Comparison of ENCODE assay signal across 11 cellular contexts in the genomic region with DNA sequence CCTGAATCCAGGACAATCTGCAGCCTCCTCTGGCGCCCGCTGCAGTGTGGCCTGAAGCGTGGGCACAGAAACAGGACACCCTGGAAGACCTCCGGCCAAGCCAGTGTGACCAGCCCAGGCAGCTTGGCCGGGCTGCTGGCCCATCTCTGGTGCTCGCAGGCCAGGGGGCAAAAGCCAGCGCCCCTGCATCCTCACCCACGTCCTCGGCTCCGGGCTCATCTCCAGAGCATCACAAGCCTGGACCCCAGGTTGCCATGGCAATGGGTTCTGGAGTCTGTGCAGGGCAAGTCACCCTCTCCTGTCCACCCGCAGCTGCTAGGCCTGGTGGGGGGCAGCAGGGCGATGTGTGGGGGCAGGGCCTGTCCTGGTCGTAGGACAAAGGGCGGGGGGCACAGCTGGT. TPM values are rescaled to one million over a fixed set of nuclear protein-coding genes. Genes with fewer than 3 reads are reported as not detected.
DNase-seq lines count a peak whose midpoint lies in the region; ATAC-seq and TF ChIP-seq lines count a peak whose summit lies in the region.
"Had no signal": no experiment of that assay in that cellular context is flagged by ENCODE, and none has a peak within 500 bp of the region (broad histone marks: within the 10 kb centered on the region; RNA-seq: fewer than 3 reads in every experiment).

No MANE protein-coding gene starts in this region.

- H4K8ac ChIP-seq in mesendoderm (ENCODE audit: low read depth, low read length), result no peak overlapping the region

- H3K36me3 ChIP-seq in mesendoderm (ENCODE audit: control insufficient read depth, insufficient read depth, low read length), result no peaks in the 10 kb centered on the region
- H3K36me3 ChIP-seq in uterus, result no peaks in the 10 kb centered on the region
- H3K36me3 ChIP-seq: upper lobe of right lung had no signal

- DNase-seq in activated naive CD8-positive, alpha-beta T cell treated with anti-CD3 and anti-CD28 coated beads, Interleukin-2, amount 10 ng/mL, durations not matched to agents 7 days and 5 days, result peak; percentile 39
- no peak for DNase-seq in activated naive CD8-positive, alpha-beta T cell treated with anti-CD3 and anti-CD28 coated beads, Interleukin-2, amount 50 U/mL, for 24 hours
- DNase-seq in mesendoderm (no peak), uterus (no peak), HT-29 (ENCODE audit: low spot score) (no peak)
- DNase-seq: naive B cell, upper lobe of right lung had no signal

- H3K23ac ChIP-seq in mesendoderm (ENCODE audit: low read length), result no peak overlapping the region

- H4K5ac ChIP-seq in mesendoderm (ENCODE audit: low read length), result no peak overlapping the region

- peaks cover 16% of the 10 kb centered on the region for H3K4me1 Mint-ChIP-seq in activated naive CD8-positive, alpha-beta T cell treated with anti-CD3 and anti-CD28 coated beads, Interleukin-2, amount 10 ng/mL, durations not matched to agents 7 days and 5 days
- peaks cover 26% of the 10 kb centered on the region for H3K4me1 Mint-ChIP-seq in activated naive CD8-positive, alpha-beta T cell treated with anti-CD3 and anti-CD28 coated beads, Interleukin-2, amount 50 U/mL, for 24 hours
- peaks cover 63% of the 10 kb centered on the region for H3K4me1 Mint-ChIP-seq in dendritic cell treated with granulocyte-macrophage colony-stimulating factor and Interleukin-4, amounts not matched to agents 40 ng/mL and 50 ng/mL, for 4 days (ENCODE audit: low read depth)

- H3K4me1 ChIP-seq in mesendoderm (ENCODE audit: control insufficient read depth, low read depth, low read length) (no peaks in the 10 kb centered on the region), uterus (peaks cover 0 to 24% of the 10 kb centered on the region in 2 donors)

- H3K9me3 ChIP-seq in uterus, result no peaks in the 10 kb centered on the region
- H3K9me3 ChIP-seq: upper lobe of right lung had no signal

- no peak for ATAC-seq in activated naive CD8-positive, alpha-beta T cell treated with anti-CD3 and anti-CD28 coated beads, Interleukin-2, amount 10 ng/mL, durations not matched to agents 7 days and 5 days (ENCODE audit: low read depth)
- ATAC-seq in activated naive CD8-positive, alpha-beta T cell treated with anti-CD3 and anti-CD28 coated beads, Interleukin-2, amount 50 U/mL, for 24 hours, result no peak
- ATAC-seq in GM19467 (IDR thresholded peaks at IDR 0.05; ENCODE audit: unreplicated experiment) (no peak), HG03521 (IDR thresholded peaks at IDR 0.05; ENCODE audit: unreplicated experiment) (no peak)

- H3K79me1 ChIP-seq in mesendoderm (ENCODE audit: low read length), result no peaks in the 10 kb centered on the region

- H3K27ac Mint-ChIP-seq in activated naive CD8-positive, alpha-beta T cell treated with anti-CD3 and anti-CD28 coated beads, Interleukin-2, amount 10 ng/mL, durations not matched to agents 7 days and 5 days, result no peak overlapping the region
- H3K27ac Mint-ChIP-seq in activated naive CD8-positive, alpha-beta T cell treated with anti-CD3 and anti-CD28 coated beads, Interleukin-2, amount 50 U/mL, for 24 hours, result no peak overlapping the region
- peak overlapping the region; percentile 37 for H3K27ac Mint-ChIP-seq in dendritic cell treated with granulocyte-macrophage colony-stimulating factor and Interleukin-4, amounts not matched to agents 40 ng/mL and 50 ng/mL, for 4 days
- H3K27ac Mint-ChIP-seq: naive B cell had no signal

- H3K79me2 ChIP-seq in mesendoderm (ENCODE audit: control insufficient read depth, insufficient read depth, low read length), result no peaks in the 10 kb centered on the region

- H3K9ac ChIP-seq in mesendoderm (ENCODE audit: low read length), result no peak overlapping the region

- POLR2A ChIA-PET in activated naive CD8-positive, alpha-beta T cell treated with anti-CD3 and anti-CD28 coated beads, Interleukin-2, amount 10 ng/mL, durations not matched to agents 7 days and 5 days (lab: Charles Lee), result interaction anchor here (1.1 kb wide), 1 partner anchor 48 kb away, joined by 3 read pairs; no protein-coding TSS in a partner anchor

- no peak overlapping the region for H2AK5ac ChIP-seq in mesendoderm (ENCODE audit: low read length)

- no peak overlapping the region for H2BK15ac ChIP-seq in mesendoderm (replicated peaks; ENCODE audit: low read depth)

- intact Hi-C loops in dendritic cell treated with granulocyte-macrophage colony-stimulating factor and Interleukin-4, amounts not matched to agents 40 ng/mL and 50 ng/mL, for 4 days (cut with micrococcal nuclease), result no loop called here
- intact Hi-C loops in uterus (cut with DNase I; ENCODE audit: low total_unique reads), result no loop called here

- H3K9me3 Mint-ChIP-seq in activated naive CD8-positive, alpha-beta T cell treated with anti-CD3 and anti-CD28 coated beads, Interleukin-2, amount 10 ng/mL, durations not matched to agents 7 days and 5 days, result no peaks in the 10 kb centered on the region
- no peaks in the 10 kb centered on the region for H3K9me3 Mint-ChIP-seq in activated naive CD8-positive, alpha-beta T cell treated with anti-CD3 and anti-CD28 coated beads, Interleukin-2, amount 50 U/mL, for 24 hours
- H3K9me3 Mint-ChIP-seq in dendritic cell treated with granulocyte-macrophage colony-stimulating factor and Interleukin-4, amounts not matched to agents 40 ng/mL and 50 ng/mL, for 4 days, result no peaks in the 10 kb centered on the region
- H3K9me3 Mint-ChIP-seq: naive B cell had no signal

- H3K18ac ChIP-seq in mesendoderm (ENCODE audit: low read length), result peak overlapping the region; percentile 2

- no peak for TF ChIP-seq POLR2A in uterus (IDR thresholded peaks at IDR 0.05)

- H3K27me3 ChIP-seq in mesendoderm (ENCODE audit: insufficient read depth, low read length, poor library complexity) (no peaks in the 10 kb centered on the region), uterus (no peaks in the 10 kb centered on the region)

- no peak overlapping the region for H2BK5ac ChIP-seq in mesendoderm (ENCODE audit: low read length)

- H3K4me2 ChIP-seq in mesendoderm (ENCODE audit: low read length), result no peak overlapping the region

- H3K4ac ChIP-seq in mesendoderm (ENCODE audit: low read depth, low read length), result no peak overlapping the region

- no peaks in the 10 kb centered on the region for H3K36me3 Mint-ChIP-seq in activated naive CD8-positive, alpha-beta T cell treated with anti-CD3 and anti-CD28 coated beads, Interleukin-2, amount 10 ng/mL, durations not matched to agents 7 days and 5 days
- H3K36me3 Mint-ChIP-seq in activated naive CD8-positive, alpha-beta T cell treated with anti-CD3 and anti-CD28 coated beads, Interleukin-2, amount 50 U/mL, for 24 hours (ENCODE audit: low read depth), result no peaks in the 10 kb centered on the region
- H3K36me3 Mint-ChIP-seq in dendritic cell treated with granulocyte-macrophage colony-stimulating factor and Interleukin-4, amounts not matched to agents 40 ng/mL and 50 ng/mL, for 4 days (ENCODE audit: low read depth), result no peaks in the 10 kb centered on the region
- H3K36me3 Mint-ChIP-seq: brain, naive B cell had no signal

- WGBS in mesendoderm (ENCODE audit: extremely low coverage, insufficient coverage, low lambda C conversion rate), result no CpG with 5 or more reads among the region's 14 CpGs

- no peak overlapping the region for H2BK120ac ChIP-seq in mesendoderm (ENCODE audit: low read depth, low read length)

- peaks cover 29% of the 10 kb centered on the region for H3K27me3 Mint-ChIP-seq in activated naive CD8-positive, alpha-beta T cell treated with anti-CD3 and anti-CD28 coated beads, Interleukin-2, amount 10 ng/mL, durations not matched to agents 7 days and 5 days
- H3K27me3 Mint-ChIP-seq in activated naive CD8-positive, alpha-beta T cell treated with anti-CD3 and anti-CD28 coated beads, Interleukin-2, amount 50 U/mL, for 24 hours, result peaks cover 18% of the 10 kb centered on the region
- H3K27me3 Mint-ChIP-seq in dendritic cell treated with granulocyte-macrophage colony-stimulating factor and Interleukin-4, amounts not matched to agents 40 ng/mL and 50 ng/mL, for 4 days, result peaks cover 74% of the 10 kb centered on the region

- H3K4me3 Mint-ChIP-seq in activated naive CD8-positive, alpha-beta T cell treated with anti-CD3 and anti-CD28 coated beads, Interleukin-2, amount 10 ng/mL, durations not matched to agents 7 days and 5 days, result no peak overlapping the region
- H3K4me3 Mint-ChIP-seq in activated naive CD8-positive, alpha-beta T cell treated with anti-CD3 and anti-CD28 coated beads, Interleukin-2, amount 50 U/mL, for 24 hours, result no peak overlapping the region
- H3K4me3 Mint-ChIP-seq in dendritic cell treated with granulocyte-macrophage colony-stimulating factor and Interleukin-4, amounts not matched to agents 40 ng/mL and 50 ng/mL, for 4 days, result no peak overlapping the region
- H3K4me3 Mint-ChIP-seq: brain had no signal

- no peak overlapping the region for H3K4me3 ChIP-seq in mesendoderm (ENCODE audit: low read length)
- no peak overlapping the region for H3K4me3 ChIP-seq in uterus
- H3K4me3 ChIP-seq: upper lobe of right lung had no signal

- no peak for TF ChIP-seq CTCF in uterus (IDR thresholded peaks at IDR 0.05)

- peak overlapping the region; percentile 84 for H3K56ac ChIP-seq in mesendoderm (ENCODE audit: low read length)

- H3K27ac ChIP-seq in mesendoderm (ENCODE audit: low read depth, low read length) (no peak overlapping the region), uterus (peak overlapping the region; percentile 82 to 87)

RNA-seq across cellular contexts. Expression of gene PDGFB, which starts 9.3 kb away (rescaled TPM):
- total RNA-seq in activated naive CD8-positive, alpha-beta T cell treated with anti-CD3 and anti-CD28 coated beads, Interleukin-2, amount 10 ng/mL, durations not matched to agents 7 days and 5 days, result 1 to 10 TPM; 7.2 to 7.9 TPM
- polyA plus RNA-seq in mesendoderm (2013, experiment 1 of 2), result 3.6 TPM
- 3.7 TPM for polyA plus RNA-seq in mesendoderm (2013, experiment 2 of 2)
- 10 to 100 TPM in 1 of 4 donors, 1 to 10 TPM in 3; 2.0 to 24.8 (median 5.6) TPM for total RNA-seq in uterus
- 12.4 and 16.6 TPM in 2 replicates for total RNA-seq in HT-29 (2014; rRNA removed; shearing (Covaris generic))
